22 cellular contexts compared by ENCODE assay signal in genomic region chr2:121976912-121977311, GRCh38.
DNase-seq lines count a peak whose midpoint lies in the region; TF ChIP-seq lines count a peak whose summit lies in the region.
"Had no signal": no experiment of that assay in that cellular context is flagged by ENCODE, and none has a peak within 500 bp of the region (broad histone marks: within the 10 kb centered on the region; RNA-seq: fewer than 3 reads in every experiment).

No MANE protein-coding gene starts in this region.

- intact Hi-C loops in OCI-LY7 (cut with micrococcal nuclease; ENCODE audit: unreplicated experiment) = no loop called here

- H3K9me3 Mint-ChIP-seq in neural crest cell = peaks cover 8% of the 10 kb centered on the region
- H3K9me3 Mint-ChIP-seq: CD4-positive, alpha-beta memory T cell; H9 had no signal

- no peaks in the 10 kb centered on the region for H3K9me3 ChIP-seq in OCI-LY7 (ENCODE audit: low read length)

- no peaks in the 10 kb centered on the region for H3K36me3 ChIP-seq in OCI-LY7 (ENCODE audit: insufficient read depth, low read length)

- no peak overlapping the region; the same call in 1 of the 2 replicates for H3K4me2 ChIP-seq in OCI-LY7 (ENCODE audit: low read length)

- DNase-seq in NCI-H82 (lab: John Stamatoyannopoulos, UW) (peak; percentile 40), NCI-H82 treated with DMSO at 0.1 percent for 48 hours (lab: John Stamatoyannopoulos, UW; ENCODE audit: unreplicated experiment) (no peak), GM12865 (ENCODE audit: low read depth) (peak; percentile 29), OCI-LY7 (ENCODE audit: low spot score) (no peak), neural crest cell (ENCODE audit: low read depth, low spot score) (no peak), RPMI8226 (no peak), cerebellar nuclear complex (lab: John Stamatoyannopoulos, UW) (no peak), pons (ENCODE audit: low spot score) (no peak)
- DNase-seq: 8988T; Calu3; CD4-positive, alpha-beta memory T cell; EL; H9; KBM-7; NCI-H1048; NCI-H1436; NCI-H2029; NCI-H2171 treated with DMSO at 0.1 percent for 48 hours; NCI-H446; NCI-H526 treated with DMSO at 0.1 percent for 48 hours; OCI-M1; SHP77 treated with DMSO at 0.1 percent for 48 hours had no signal

- no peaks in the 10 kb centered on the region for H3K9me2 ChIP-seq in OCI-LY7 (ENCODE audit: insufficient read depth, low read length)

- H3K27me3 Mint-ChIP-seq in neural crest cell (ENCODE audit: low read depth) = no peaks in the 10 kb centered on the region
- H3K27me3 Mint-ChIP-seq: CD4-positive, alpha-beta memory T cell had no signal

- no peaks in the 10 kb centered on the region for H4K20me1 ChIP-seq in OCI-LY7 (ENCODE audit: insufficient read depth, low read length)

- H3K4me1 Mint-ChIP-seq in neural crest cell = peaks cover 47% of the 10 kb centered on the region

- BruUV-seq in OCI-LY7 (replicated peaks; lab: Mats Ljungman, UMichigan) = no TSS peak

- TF ChIP-seq CTCF in GM12865 (IDR thresholded peaks at IDR 0.05; ENCODE audit: insufficient read depth, low read depth, low read length, missing control alignments) (no peak), OCI-LY7 (conservative IDR thresholded peaks at IDR 0.05; ENCODE audit: low read length) (no peak), neural crest cell (conservative IDR thresholded peaks at IDR 0.05) (no peak)

- POLR2A ChIA-PET in OCI-LY7 (lab: Charles Lee) = no interaction called here

- no peak overlapping the region for H3K4me3 ChIP-seq in GM12865 (ENCODE audit: low read depth, low read length)
- no peak overlapping the region for H3K4me3 ChIP-seq in OCI-LY7 (ENCODE audit: low read depth, low read length, poor library complexity, severe bottlenecking)

- H3K79me2 ChIP-seq in OCI-LY7 (ENCODE audit: insufficient read depth, low read depth, low read length) = no peaks in the 10 kb centered on the region

- H3K36me3 Mint-ChIP-seq in neural crest cell (ENCODE audit: low read depth) = no peaks in the 10 kb centered on the region
- H3K36me3 Mint-ChIP-seq: CD4-positive, alpha-beta memory T cell had no signal

- peak overlapping the region; percentile 15 for H3K27ac Mint-ChIP-seq in neural crest cell (ENCODE audit: unreplicated experiment)
- H3K27ac Mint-ChIP-seq: H9 had no signal

- no peak overlapping the region for H3K27ac ChIP-seq in OCI-LY7 (ENCODE audit: low read depth, low read length, poor library complexity, severe bottlenecking)

- H3K4me1 ChIP-seq in OCI-LY7 (ENCODE audit: insufficient read depth, low read length, poor library complexity, severe bottlenecking) = no peaks in the 10 kb centered on the region

- CTCF ChIA-PET in OCI-LY7 (lab: Charles Lee; ENCODE audit: unreplicated experiment) = interaction anchor here (0.9 kb wide), 1 partner anchor 38 kb away, joined by 3 read pairs; no protein-coding TSS in a partner anchor

- no peak overlapping the region for H3K4me3 Mint-ChIP-seq in neural crest cell
- H3K4me3 Mint-ChIP-seq: CD4-positive, alpha-beta memory T cell; H9 had no signal

- H2AFZ ChIP-seq in OCI-LY7 (ENCODE audit: low read length) = peak overlapping the region; percentile 40; the same call in 1 of the 2 replicates

Comparison
In these comparisons a context has a peak if more than half of its experiments do, and no peak if none do; other contexts are left out.
1. DNase-seq: peak in NCI-H82 (single experiment) and GM12865 (single experiment); none in NCI-H82 treated with DMSO at 0.1 percent for 48 hours (single experiment), OCI-LY7 (single experiment), neural crest cell (single experiment), RPMI8226 (single experiment), cerebellar nuclear complex (0 of 2) and pons (single experiment).